Comparison of ENCODE assay signal across 8 cellular contexts in the genomic region with DNA sequence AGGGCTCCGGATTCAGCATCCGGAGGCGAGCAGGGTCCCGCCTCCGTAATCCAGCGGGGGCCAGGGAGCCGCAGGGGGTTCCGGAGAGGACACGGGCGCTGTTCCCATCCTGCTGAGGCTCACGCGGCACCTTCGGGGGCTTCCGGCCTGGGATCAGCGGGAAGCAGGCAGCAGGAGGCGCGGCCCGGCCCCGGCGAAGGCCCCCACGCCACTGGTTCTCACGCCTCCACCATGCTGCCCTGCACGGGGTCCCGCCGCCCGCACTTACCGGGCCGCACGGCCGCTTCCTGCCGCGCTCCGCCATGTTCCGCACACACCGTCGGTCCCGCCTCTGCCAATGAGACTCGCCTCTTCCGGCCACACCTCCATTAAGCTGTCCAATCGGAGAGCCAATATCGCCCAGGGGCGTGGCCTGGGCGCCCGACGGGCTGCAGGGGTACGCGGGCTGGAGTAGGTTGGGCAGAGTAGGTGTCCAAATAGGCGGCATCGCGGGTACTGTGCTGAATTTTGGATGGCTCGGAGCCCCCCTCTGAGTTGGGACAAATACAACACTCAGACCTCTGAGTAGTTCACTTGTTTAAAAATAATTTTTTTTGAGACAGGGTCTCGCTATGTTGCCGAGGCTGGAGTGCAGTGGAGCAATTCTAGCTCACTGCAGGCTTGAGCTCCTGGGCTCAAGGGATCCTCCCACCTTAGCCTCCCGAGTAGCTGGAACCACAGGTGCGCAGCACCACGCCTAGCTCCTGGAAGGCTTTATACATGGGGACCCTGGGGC. TPM values are rescaled to one million over a fixed set of nuclear protein-coding genes. Genes with fewer than 3 reads are reported as not detected.
DNase-seq lines count a peak whose midpoint lies in the region; ATAC-seq and TF ChIP-seq lines count a peak whose summit lies in the region.

A gene with protein sequence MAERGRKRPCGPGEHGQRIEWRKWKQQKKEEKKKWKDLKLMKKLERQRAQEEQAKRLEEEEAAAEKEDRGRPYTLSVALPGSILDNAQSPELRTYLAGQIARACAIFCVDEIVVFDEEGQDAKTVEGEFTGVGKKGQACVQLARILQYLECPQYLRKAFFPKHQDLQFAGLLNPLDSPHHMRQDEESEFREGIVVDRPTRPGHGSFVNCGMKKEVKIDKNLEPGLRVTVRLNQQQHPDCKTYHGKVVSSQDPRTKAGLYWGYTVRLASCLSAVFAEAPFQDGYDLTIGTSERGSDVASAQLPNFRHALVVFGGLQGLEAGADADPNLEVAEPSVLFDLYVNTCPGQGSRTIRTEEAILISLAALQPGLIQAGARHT (minus strand): TSS at position 318 of the 775 bp plus-strand sequence. CDS start 14 bp downstream, at position 304.

- intact Hi-C loops in transverse colon (cut with DNase I; ENCODE audit: low total_unique reads): no loop called here

- peak within 1 kb of the TSS; percentile 75 for H2BK120ac ChIP-seq in trophoblast cell (ENCODE audit: insufficient read depth, low read length, poor library complexity)

- H2BK12ac ChIP-seq in trophoblast cell (ENCODE audit: low read length): no peak within 1 kb of the TSS

- peak within 1 kb of the TSS; percentile 93 for H3K4me2 ChIP-seq in trophoblast cell (ENCODE audit: low read length)

- H3K9ac ChIP-seq in adipocyte (ENCODE audit: low read length) (peak within 1 kb of the TSS; percentile 91), trophoblast cell (ENCODE audit: low read length) (peak within 1 kb of the TSS; percentile 82)

- peak within 1 kb of the TSS; percentile 89 for H4K12ac ChIP-seq in trophoblast cell (ENCODE audit: low read depth, low read length)

- peak within 1 kb of the TSS; percentile 22 for H3K4ac ChIP-seq in trophoblast cell (ENCODE audit: low read depth, low read length)

- no peak within 1 kb of the TSS for H3K23ac ChIP-seq in trophoblast cell (ENCODE audit: low read length)

- H3K14ac ChIP-seq in trophoblast cell (ENCODE audit: low read length): peak within 1 kb of the TSS; percentile 81

- peak within 1 kb of the TSS; percentile 68 for H3K4me3 ChIP-seq in GM12864 (ENCODE audit: low read depth, low read length)
- H3K4me3 ChIP-seq in adipocyte (ENCODE audit: low read length): peak within 1 kb of the TSS; percentile 90
- H3K4me3 ChIP-seq in cardiac muscle cell: peak within 1 kb of the TSS; percentile 81
- peak within 1 kb of the TSS; percentile 79 for H3K4me3 ChIP-seq in trophoblast cell (ENCODE audit: low read depth, low read length)
- H3K4me3 ChIP-seq in transverse colon: peak within 1 kb of the TSS; percentile 78 to 92 (median 89)

- peaks cover 6% of the 10 kb centered on the region for H3K4me1 ChIP-seq in adipocyte (ENCODE audit: control insufficient read depth, insufficient read depth, low read length)
- peaks cover 5% of the 10 kb centered on the region for H3K4me1 ChIP-seq in cardiac muscle cell (ENCODE audit: low read depth)
- H3K4me1 ChIP-seq in trophoblast cell (ENCODE audit: control insufficient read depth in 1 of 2, insufficient read depth in 2 of 2, low read length in 2 of 2): peaks cover 5 to 11% of the 10 kb centered on the region in 2 experiments
- peaks cover 6 to 18% (median 14%) of the 10 kb centered on the region in 4 donors for H3K4me1 ChIP-seq in transverse colon

- no peak for TF ChIP-seq EP300 in transverse colon (IDR thresholded peaks at IDR 0.05; ENCODE audit: low read depth)

- ATAC-seq in HG02759 (IDR thresholded peaks at IDR 0.05; ENCODE audit: unreplicated experiment): peak; percentile 97

- peak within 1 kb of the TSS; percentile 65 for H4K91ac ChIP-seq in trophoblast cell (ENCODE audit: low read depth, low read length)

- no peaks in the 10 kb centered on the region for H3K27me3 ChIP-seq in adipocyte (replicated peaks; ENCODE audit: control insufficient read depth, insufficient read depth, low read length)
- H3K27me3 ChIP-seq in cardiac muscle cell: no peaks in the 10 kb centered on the region
- H3K27me3 ChIP-seq in trophoblast cell (ENCODE audit: insufficient read depth, low read length): no peaks in the 10 kb centered on the region
- H3K27me3 ChIP-seq in transverse colon: no peaks in the 10 kb centered on the region

- peak; percentile 66 for TF ChIP-seq POLR2A in transverse colon (IDR thresholded peaks at IDR 0.05)

- H3K27ac ChIP-seq in cardiac muscle cell: peak within 1 kb of the TSS; percentile 49
- no peak within 1 kb of the TSS for H3K27ac ChIP-seq in trophoblast cell (ENCODE audit: low read depth, low read length)
- peak within 1 kb of the TSS; percentile 72 to 88 (median 84) for H3K27ac ChIP-seq in transverse colon

- DNase-seq in GM12864 (ENCODE audit: low read depth) (peak; percentile 74), NCI-H1417 (lab: John Stamatoyannopoulos, UW) (peak; percentile 91 to 97 (median 97)), SW480 (ENCODE audit: low spot score) (peak; percentile 94), adipocyte (ENCODE audit: low read depth) (peak; percentile 98), cardiac muscle cell (ENCODE audit: low read depth in 1 of 2, low spot score in 1 of 2) (peak; percentile 91 to 95), trophoblast cell (peak; percentile 95 to 98), transverse colon (peak; percentile 94)

- in situ Hi-C loops in transverse colon (cut with MboI; ENCODE audit: low pct_ligation_motif_present in 1 of 4, low pct_unique_long_range_greater_than_20kb in 1 of 4, low sequenced_read_pairs in 3 of 4): no loop called here

- peak within 1 kb of the TSS; percentile 58 for H2BK5ac ChIP-seq in trophoblast cell (ENCODE audit: low read depth, low read length, poor library complexity)

- H2AK5ac ChIP-seq in trophoblast cell (ENCODE audit: low read length): peak within 1 kb of the TSS; percentile 27

- TF ChIP-seq CTCF in GM12864 (IDR thresholded peaks at IDR 0.05; ENCODE audit: low read depth, low read length, missing control alignments): no peak
- no peak for TF ChIP-seq CTCF in cardiac muscle cell (IDR thresholded peaks at IDR 0.05; ENCODE audit: low read depth, low read length)
- TF ChIP-seq CTCF in transverse colon (IDR thresholded peaks at IDR 0.05): no peak

- H2AFZ ChIP-seq in trophoblast cell (ENCODE audit: insufficient read depth, low read length, poor library complexity): peak within 1 kb of the TSS; percentile 96

- peak within 1 kb of the TSS; percentile 73 for H3K18ac ChIP-seq in trophoblast cell (ENCODE audit: low read length)

- peak within 1 kb of the TSS; percentile 94 for H4K8ac ChIP-seq in trophoblast cell (ENCODE audit: low read depth, low read length)

- H3K79me1 ChIP-seq in trophoblast cell (ENCODE audit: low read length): peaks cover 3% of the 10 kb centered on the region

- no CpG with 5 or more reads among the region's 56 CpGs for WGBS in trophoblast cell (ENCODE audit: extremely low coverage, insufficient coverage, insufficient read length)
- WGBS in transverse colon (ENCODE audit: low coverage in 1 of 2), 2 donors: 0% methylated on average over 55 of the region's 56 CpGs; no CpG with 5 or more reads in 1 of the 2 donors

- peaks cover 27% of the 10 kb centered on the region for H3K36me3 ChIP-seq in adipocyte (ENCODE audit: control insufficient read depth, insufficient read depth, low read length, severe bottlenecking)
- H3K36me3 ChIP-seq in cardiac muscle cell: peaks cover 12% of the 10 kb centered on the region
- peaks cover 24 to 31% of the 10 kb centered on the region in 2 experiments for H3K36me3 ChIP-seq in trophoblast cell (ENCODE audit: control insufficient read depth in 1 of 2, insufficient read depth in 2 of 2, low read length in 2 of 2)
- H3K36me3 ChIP-seq in transverse colon: no peaks in the 10 kb centered on the region

- H3K9me3 ChIP-seq in adipocyte (ENCODE audit: control insufficient read depth, low read length) (no peaks in the 10 kb centered on the region), cardiac muscle cell (ENCODE audit: low read depth) (no peaks in the 10 kb centered on the region), trophoblast cell (ENCODE audit: insufficient read depth, low read depth, low read length) (peaks cover 2% of the 10 kb centered on the region), transverse colon (no peaks in the 10 kb centered on the region)

- H3K79me2 ChIP-seq in trophoblast cell (ENCODE audit: control insufficient read depth, insufficient read depth, low read length, poor library complexity): peaks cover 7% of the 10 kb centered on the region

RNA-seq across cellular contexts. Expression of the gene that starts here (rescaled TPM):
- total RNA-seq in cardiac muscle cell: 20.2 and 24.2 TPM in 2 replicates
- 32.1 and 52.1 TPM in 2 replicates for polyA plus RNA-seq in cardiac muscle cell
- polyA plus RNA-seq in trophoblast cell (2013): 12.7 and 12.8 TPM in 2 replicates
- total RNA-seq in transverse colon: 10 to 100 TPM; 19.5 to 48.3 (median 26.6) TPM
